In genomic region chrX:108397627-108398392, GRCh38 we compare ENCODE assay signal across 1 cellular context.
TF ChIP-seq lines count a peak whose summit lies in the region.

No MANE protein-coding gene starts in this region.

TF ChIP-seq in H1, 55 proteins besides CTCF, POLR2A, EP300 and RAD21:
- TF ChIP-seq TBP (IDR thresholded peaks at IDR 0.05; ENCODE audit: low read depth, low read length) (no peak), SP2 (IDR thresholded peaks at IDR 0.05; ENCODE audit: low read length) (no peak), GABPA (IDR thresholded peaks at IDR 0.05; ENCODE audit: borderline replicate concordance, insufficient read depth, low read length) (no peak)
